1 cellular context compared by ENCODE assay signal in genomic region chr14:29637406-29637805, GRCh38.
TF ChIP-seq lines count a peak whose summit lies in the region.

No MANE protein-coding gene starts in this region.

TF ChIP-seq in IMR-90, 13 proteins besides CTCF, POLR2A, EP300 and RAD21 (continued from another document):
- TF ChIP-seq USF2 (IDR thresholded peaks at IDR 0.05; ENCODE audit: low read depth, low read length), result no peak
